In genomic region chr21:34129039-34129891, GRCh38 we compare ENCODE assay signal across 9 cellular contexts. TPM values are rescaled to one million over a fixed set of nuclear protein-coding genes. Genes with fewer than 3 reads are reported as not detected.
DNase-seq lines count a peak whose midpoint lies in the region; ATAC-seq and TF ChIP-seq lines count a peak whose summit lies in the region.
"Had no signal": no experiment of that assay in that cellular context is flagged by ENCODE, and none has a peak within 500 bp of the region (broad histone marks: within the 10 kb centered on the region; RNA-seq: fewer than 3 reads in every experiment).

No MANE protein-coding gene starts in this region.

- H4K20me1 ChIP-seq in PC-3 (ENCODE audit: low read length) = no peaks in the 10 kb centered on the region

- intact Hi-C loops in PC-3 (cut with micrococcal nuclease) = no loop called here

- H3K27me3 ChIP-seq in PC-3 (ENCODE audit: low read length) (no peaks in the 10 kb centered on the region), parathyroid adenoma (ENCODE audit: control insufficient read depth, insufficient read depth, low read length) (no peaks in the 10 kb centered on the region)
- H3K27me3 ChIP-seq: SJCRH30 had no signal

- CTCF ChIA-PET in PC-3 (lab: Charles Lee) = interaction anchor here (0.5 kb wide), 1 partner anchor 214 kb away, joined by 3 read pairs; no protein-coding TSS in a partner anchor

- in situ Hi-C loops in GM13977 (cut with MboI; ENCODE audit: low pct_unique_long_range_greater_than_20kb, low sequenced_read_pairs, unreplicated experiment) = no loop called here

- no peaks in the 10 kb centered on the region for H3K9me2 ChIP-seq in PC-3 (replicated peaks; ENCODE audit: low read length)

- POLR2A ChIA-PET in PC-3 (lab: Charles Lee; ENCODE audit: unreplicated experiment) = no interaction called here

- peak; percentile 76 for ATAC-seq in PC-3
- ATAC-seq in GM18520 (IDR thresholded peaks at IDR 0.05; ENCODE audit: unreplicated experiment) = no peak

- H3K9me3 ChIP-seq in PC-3 (ENCODE audit: low read length) = no peaks in the 10 kb centered on the region
- H3K9me3 ChIP-seq in parathyroid adenoma (ENCODE audit: control insufficient read depth, low read length) = no peaks in the 10 kb centered on the region
- H3K9me3 ChIP-seq: SJCRH30 had no signal

- TF ChIP-seq CTCF in GM13977 (IDR thresholded peaks at IDR 0.05; ENCODE audit: extremely low read depth, insufficient read depth, missing control alignments) = peak; percentile 12
- TF ChIP-seq CTCF in PC-3 (conservative IDR thresholded peaks at IDR 0.05; ENCODE audit: low read depth, low read length) = peak; percentile 20; the same call in 1 of the 2 replicates
- TF ChIP-seq CTCF in foreskin fibroblast (IDR thresholded peaks at IDR 0.05; ENCODE audit: low read depth, low read length) = peak; percentile 68
- peak; percentile 16 for TF ChIP-seq CTCF in parathyroid adenoma (IDR thresholded peaks at IDR 0.05)

- H3K27ac ChIP-seq in PC-3 (ENCODE audit: low read length) = no peak overlapping the region
- peak overlapping the region; percentile 64 for H3K27ac ChIP-seq in parathyroid adenoma
- peak overlapping the region; percentile 94 for H3K27ac ChIP-seq in temporal lobe (ENCODE audit: low read depth, low read length)
- H3K27ac ChIP-seq: SJCRH30 had no signal

- no peak overlapping the region for H3K4me3 ChIP-seq in PC-3 (ENCODE audit: low read length)
- H3K4me3 ChIP-seq in foreskin fibroblast (ENCODE audit: low read depth in 1 of 2, low read length in 2 of 2) = peak overlapping the region; percentile 18 to 19
- H3K4me3 ChIP-seq in parathyroid adenoma (ENCODE audit: low read depth, low read length) = no peak overlapping the region
- H3K4me3 ChIP-seq: SJCRH30 had no signal

- DNase-seq in GM13977 (ENCODE audit: low spot score) (no peak), PC-3 (peak; percentile 14), foreskin fibroblast (peak; percentile 84 to 91), NCI-H526 treated with DMSO at 0.1 percent for 48 hours (lab: John Stamatoyannopoulos, UW) (no peak)
- DNase-seq in activated naive CD4-positive, alpha-beta T cell treated with Interleukin-2 at 50 U/mL for 16 hours = peak; percentile 64

- H3K36me3 ChIP-seq in PC-3 (ENCODE audit: low read depth, low read length) (peaks cover 33% of the 10 kb centered on the region), parathyroid adenoma (ENCODE audit: control insufficient read depth, insufficient read depth, low read length) (no peaks in the 10 kb centered on the region)

- no TSS peak for BruUV-seq in PC-3 (replicated peaks; lab: Mats Ljungman, UMichigan)

- H3K4me1 ChIP-seq in PC-3 (ENCODE audit: insufficient read depth, low read length) (peaks cover 12% of the 10 kb centered on the region), parathyroid adenoma (peaks cover 13% of the 10 kb centered on the region)
- H3K4me1 ChIP-seq: SJCRH30 had no signal

- H3K4me2 ChIP-seq in PC-3 (ENCODE audit: low read length) = no peak overlapping the region
- peak overlapping the region; percentile 40 for H3K4me2 ChIP-seq in parathyroid adenoma (ENCODE audit: low read length)

- H3K9ac ChIP-seq in PC-3 (ENCODE audit: low read length) (no peak overlapping the region), parathyroid adenoma (no peak overlapping the region)

- H3K79me2 ChIP-seq in PC-3 (ENCODE audit: low read length) = peaks cover 61% of the 10 kb centered on the region
- H3K79me2 ChIP-seq in parathyroid adenoma = peaks cover 2% of the 10 kb centered on the region

- H2AFZ ChIP-seq in PC-3 (ENCODE audit: low read length) = no peak overlapping the region
- peak overlapping the region; percentile 17 for H2AFZ ChIP-seq in parathyroid adenoma

- H3F3A ChIP-seq in PC-3 (ENCODE audit: low read length, unreplicated experiment) = no peaks in the 10 kb centered on the region

RNA-seq across cellular contexts. Expression of gene MRPS6, which starts 55.9 kb away (rescaled TPM):
- total RNA-seq in PC-3 (2014; rRNA removed) (32.8 and 35.0 TPM in 2 replicates), temporal lobe (28.3 TPM)

RNA-seq across cellular contexts. Expression of gene SLC5A3, which starts 55.9 kb away (rescaled TPM):
- total RNA-seq in PC-3 (2014; rRNA removed) = 13.4 and 13.8 TPM in 2 replicates
- 48.7 TPM for total RNA-seq in temporal lobe

Comparison
In these comparisons a context has a peak if more than half of its experiments do, and no peak if none do; other contexts are left out.
1. DNase-seq: peak in PC-3 (single experiment), activated naive CD4-positive, alpha-beta T cell treated with Interleukin-2 at 50 U/mL for 16 hours (single experiment) and foreskin fibroblast (2 of 2); none in GM13977 (single experiment) and NCI-H526 treated with DMSO at 0.1 percent for 48 hours (single experiment).
2. CTCF ChIP-seq: peak in every context shown above with its lines; median percentile 68 in foreskin fibroblast; 20 in PC-3; 16 in parathyroid adenoma; 12 in GM13977.
3. H3K4me3 ChIP-seq: peak in foreskin fibroblast (2 of 2); none in PC-3 (single experiment) and parathyroid adenoma (single experiment).